Comparison of ENCODE assay signal across 8 cellular contexts in genomic region chr4:76733380-76733779, GRCh38.
DNase-seq lines count a peak whose midpoint lies in the region; ATAC-seq, FAIRE-seq and TF ChIP-seq lines count a peak whose summit lies in the region.
"Had no signal": no experiment of that assay in that cellular context is flagged by ENCODE, and none has a peak within 500 bp of the region (broad histone marks: within the 10 kb centered on the region; RNA-seq: fewer than 3 reads in every experiment).

No MANE protein-coding gene starts in this region.

- TF ChIP-seq EP300 in stomach (IDR thresholded peaks at IDR 0.05) = no peak

- ATAC-seq in HG02642 (IDR thresholded peaks at IDR 0.05; ENCODE audit: poor library complexity, unreplicated experiment) = no peak

- TF ChIP-seq CTCF in bronchial epithelial cell (IDR thresholded peaks at IDR 0.05; ENCODE audit: insufficient read depth, low read length, severe bottlenecking) = peak; percentile 50
- TF ChIP-seq CTCF in stomach (IDR thresholded peaks at IDR 0.05) = peak in 4 of 7 experiments; percentile 5 to 64 (median 20)

- intact Hi-C loops in stomach (cut with DNase I; ENCODE audit: low total_unique reads) = no loop called here

- no peak for FAIRE-seq in bronchial epithelial cell (lab: Jason Lieb, UNC)

- H3K9me3 ChIP-seq in stomach = no peaks in the 10 kb centered on the region

- DNase-seq in H7 = peak; percentile 84
- DNase-seq in NCI-H2107 (lab: John Stamatoyannopoulos, UW) = peak; percentile 53
- DNase-seq in bronchial epithelial cell (ENCODE audit: low read depth) = peak; percentile 28
- DNase-seq in stomach = peak; percentile 73
- DNase-seq in NOMO-1 (lab: John Stamatoyannopoulos, UW; ENCODE audit: unreplicated experiment in 2 of 2) = no peak
- DNase-seq in activated CD4-positive, alpha-beta T cell treated with anti-CD3 and anti-CD28 coated beads for 48 hours = no peak
- DNase-seq: NCI-H1694 had no signal

- H3K4me1 ChIP-seq in stomach = peaks cover 0 to 68% (median 35%) of the 10 kb centered on the region in 4 donors

- H3K4me3 ChIP-seq in H7 (ENCODE audit: insufficient read depth, low read depth, low read length) = no peak overlapping the region
- no peak overlapping the region for H3K4me3 ChIP-seq in bronchial epithelial cell (ENCODE audit: low read depth, low read length)
- H3K4me3 ChIP-seq in stomach = no peak overlapping the region

- WGBS in stomach, 5 donors = 31 to 63% (median 47%) methylated on average over 2 of the region's 2 CpGs

- H3K36me3 ChIP-seq in H7 (replicated peaks; ENCODE audit: control insufficient read depth, insufficient read depth, low read length) (peaks cover 3% of the 10 kb centered on the region), bronchial epithelial cell (ENCODE audit: control insufficient read depth, insufficient read depth, low read length) (no peaks in the 10 kb centered on the region), stomach (peaks cover 0 to 24% (median 10%) of the 10 kb centered on the region in 4 donors)

- H3K27me3 ChIP-seq in H7 (ENCODE audit: control insufficient read depth, insufficient read depth, low read length) = no peaks in the 10 kb centered on the region
- H3K27me3 ChIP-seq in bronchial epithelial cell (ENCODE audit: control insufficient read depth, insufficient read depth, low read length) = no peaks in the 10 kb centered on the region
- H3K27me3 ChIP-seq in stomach = no peaks in the 10 kb centered on the region

- H3K27ac ChIP-seq in stomach = peak overlapping the region in 4 of 5 donors; percentile 14 to 57 (median 45)

- no peak for TF ChIP-seq POLR2A in stomach (IDR thresholded peaks at IDR 0.05)

Comparison
In these comparisons a context has a peak if more than half of its experiments do, and no peak if none do; other contexts are left out.
1. DNase-seq: peak in H7 (single experiment), NCI-H2107 (single experiment), bronchial epithelial cell (single experiment) and stomach (single experiment); none in NOMO-1 (0 of 2) and activated CD4-positive, alpha-beta T cell treated with anti-CD3 and anti-CD28 coated beads for 48 hours (single experiment).